In the genomic region with DNA sequence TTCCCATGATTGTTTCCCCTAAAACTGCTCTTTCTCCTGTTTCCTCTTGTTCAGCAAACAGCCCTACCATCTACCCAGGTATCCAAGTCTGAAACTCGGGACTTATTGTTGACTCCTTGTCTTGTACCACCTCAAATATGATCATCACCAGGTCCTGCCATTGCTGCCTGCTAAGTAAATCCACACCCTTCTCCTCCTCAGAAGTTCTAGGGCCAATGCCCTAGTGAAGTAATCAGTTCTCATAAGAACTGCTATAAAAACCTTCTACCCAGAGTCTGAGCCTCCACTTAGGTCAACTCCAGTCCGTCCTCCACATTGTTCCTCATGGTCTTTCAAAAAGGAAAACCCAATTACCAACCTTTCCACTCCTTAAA, we compare ENCODE assay signal across 12 cellular contexts.
DNase-seq lines count a peak whose midpoint lies in the region; ATAC-seq, FAIRE-seq and TF ChIP-seq lines count a peak whose summit lies in the region.
"Had no signal": no experiment of that assay in that cellular context is flagged by ENCODE, and none has a peak within 500 bp of the region (broad histone marks: within the 10 kb centered on the region; RNA-seq: fewer than 3 reads in every experiment).

No MANE protein-coding gene starts in this region.

- no peak for TF ChIP-seq EP300 in GM12878 (IDR thresholded peaks at IDR 0.05; ENCODE audit: borderline replicate concordance in 1 of 2, control insufficient read depth in 1 of 2, low read depth in 2 of 2, low read length in 2 of 2)

- intact Hi-C loops in CD14-positive monocyte (cut with micrococcal nuclease): no loop called here
- intact Hi-C loops in GM12878 (cut with micrococcal nuclease; ENCODE audit: unreplicated experiment): no loop called here

- H3K9me3 Mint-ChIP-seq in CD14-positive monocyte: peaks cover 0 to 5% (median 0%) of the 10 kb centered on the region in 7 donors
- H3K9me3 Mint-ChIP-seq in natural killer cell treated with Interleukin-12 subunit alpha and Interleukin-12 subunit beta and Interleukin-15 and Interleukin-18, amount 100 ng/mL, for 72 hours: no peaks in the 10 kb centered on the region

- RAD21 ChIA-PET in GM12878 (lab: Charles Lee; ENCODE audit: unreplicated experiment): interaction anchor here (1.1 to 1.6 kb wide), 2 partner anchors 13 to 27 kb away, joined by 3 to 4 read pairs; no protein-coding TSS in a partner anchor

- SMC1A ChIA-PET in GM12878 (lab: Charles Lee; ENCODE audit: uncharacterized antibody, unreplicated experiment): interaction anchor here (2.0 to 10.0 kb wide), 3 partner anchors 11 to 26 kb away, joined by 12 to 59 read pairs (median 20); no protein-coding TSS in a partner anchor

- no peak for TF ChIP-seq CTCF in CD14-positive monocyte (IDR thresholded peaks at IDR 0.05)
- TF ChIP-seq CTCF in GM12878 (IDR thresholded peaks at IDR 0.05 in 2 of 3, conservative IDR thresholded peaks at IDR 0.05 in 1 of 3; ENCODE audit: control insufficient read depth in 2 of 3, extremely low read depth in 1 of 3, insufficient read depth in 1 of 3, low read depth in 3 of 3, low read length in 3 of 3): no peak
- no peak for TF ChIP-seq CTCF in smooth muscle cell (IDR thresholded peaks at IDR 0.05; ENCODE audit: borderline replicate concordance, insufficient read depth, poor library complexity, severe bottlenecking)

- TF ChIP-seq RAD21 in GM12878 (IDR thresholded peaks at IDR 0.05; ENCODE audit: insufficient read depth, low read depth, low read length): no peak

- in situ Hi-C loops in GM12878 (cut with MboI): no loop called here

- no peak overlapping the region for H3K4me3 ChIP-seq in GM12878
- H3K4me3 ChIP-seq in smooth muscle cell: no peak overlapping the region

- peak overlapping the region; percentile 58 for H3K4me2 ChIP-seq in GM12878 (ENCODE audit: control insufficient read depth, insufficient read depth)
- no peak overlapping the region for H3K4me2 ChIP-seq in smooth muscle cell

- H4K20me1 ChIP-seq in GM12878 (ENCODE audit: control insufficient read depth, insufficient read depth): no peaks in the 10 kb centered on the region
- no peaks in the 10 kb centered on the region for H4K20me1 ChIP-seq in smooth muscle cell (ENCODE audit: low read depth)

- H2AFZ ChIP-seq in GM12878 (ENCODE audit: control insufficient read depth, low read depth, low read length): peak overlapping the region; percentile 86
- H2AFZ ChIP-seq in smooth muscle cell (ENCODE audit: low read depth): no peak overlapping the region

- 70% methylated on average over 2 of the region's 2 CpGs for WGBS in GM12878 (ENCODE audit: insufficient coverage, insufficient replicate concordance, low lambda C conversion rate, missing lambda C conversion rate)
- WGBS in smooth muscle cell (ENCODE audit: low lambda C conversion rate): 93% methylated on average over 2 of the region's 2 CpGs

- BruUV-seq in GM12878 (replicated peaks; lab: Mats Ljungman, UMichigan): no TSS peak

- CTCF ChIA-PET in GM12878 (lab: Yijun Ruan, JAX): interaction anchor here (0.6 to 1.9 kb wide), 4 partner anchors 14 to 502 kb away, joined by 3 to 6 read pairs (median 4); no protein-coding TSS in a partner anchor

- POLR2A ChIA-PET in GM12878 (lab: Charles Lee): interaction anchor here (1.2 kb wide), 1 partner anchor 11 kb away, joined by 4 read pairs; no protein-coding TSS in a partner anchor

- H3K4me1 ChIP-seq in GM12878 (ENCODE audit: control insufficient read depth, insufficient read depth, low read length) (peaks cover 8% of the 10 kb centered on the region; the same call in 1 of the 2 replicates), smooth muscle cell (ENCODE audit: low read depth) (no peaks in the 10 kb centered on the region)

- H3K4me3 Mint-ChIP-seq in CD14-positive monocyte: peak overlapping the region; percentile 81 to 95
- H3K4me3 Mint-ChIP-seq in natural killer cell treated with Interleukin-12 subunit alpha and Interleukin-12 subunit beta and Interleukin-15 and Interleukin-18, amount 100 ng/mL, for 72 hours: peak overlapping the region; percentile 55

- FAIRE-seq in GM12878 (lab: Jason Lieb, UNC): no peak
- FAIRE-seq: H1 had no signal

- ATAC-seq in GM19463 (IDR thresholded peaks at IDR 0.05; ENCODE audit: unreplicated experiment) (peak; percentile 4), GM12878 (peak; percentile 27; the same call in 1 of the 3 replicates), GM21529 (IDR thresholded peaks at IDR 0.05; ENCODE audit: unreplicated experiment) (no peak)
- no peak for ATAC-seq in natural killer cell treated with Interleukin-12 subunit alpha and Interleukin-12 subunit beta and Interleukin-15 and Interleukin-18, amount 100 ng/mL, for 72 hours
- ATAC-seq: PC-3 had no signal

- no peaks in the 10 kb centered on the region for H3K27me3 ChIP-seq in GM12878 (replicated peaks in 1 of 2; ENCODE audit: control insufficient read depth in 2 of 2, insufficient read depth in 2 of 2, low read length in 1 of 2)
- H3K27me3 ChIP-seq in smooth muscle cell (ENCODE audit: low read depth): no peaks in the 10 kb centered on the region
- H3K27me3 ChIP-seq: tibial nerve had no signal

- no peak for TF ChIP-seq POLR2A in GM12878 (IDR thresholded peaks at IDR 0.05; ENCODE audit: low read depth, low read length)

- peaks cover 0 to 3% (median 0%) of the 10 kb centered on the region in 3 donors for H3K27me3 Mint-ChIP-seq in CD14-positive monocyte (ENCODE audit: low read depth in 3 of 3)
- peaks cover 0 to 6% of the 10 kb centered on the region in 2 donors for H3K27me3 Mint-ChIP-seq in natural killer cell treated with Interleukin-12 subunit alpha and Interleukin-12 subunit beta and Interleukin-15 and Interleukin-18, amount 100 ng/mL, for 72 hours

- no peak for DNase-seq in CD14-positive monocyte (ENCODE audit: low spot score)
- DNase-seq in GM12878 (ENCODE audit: low read depth, low spot score): no peak
- no peak for DNase-seq in natural killer cell treated with Interleukin-12 subunit alpha and Interleukin-12 subunit beta and Interleukin-15 and Interleukin-18, amount 100 ng/mL, for 72 hours (ENCODE audit: low spot score)
- no peak for DNase-seq in smooth muscle cell (lab: John Stamatoyannopoulos, UW; ENCODE audit: unreplicated experiment)
- no peak for DNase-seq in D341Med (ENCODE audit: low spot score)
- no peak for DNase-seq in MV-4-11 (lab: John Stamatoyannopoulos, UW)
- DNase-seq: NCI-H1417 treated with DMSO at 0.1 percent for 48 hours, PC-3 had no signal

- H3K9me3 ChIP-seq in GM12878 (replicated peaks; ENCODE audit: control insufficient read depth, insufficient read depth, low read length) (0 out of 3 replicates have a peak, but pooled peaks cover 2% of the 10 kb centered on the region), smooth muscle cell (replicated peaks; ENCODE audit: low read depth) (no peaks in the 10 kb centered on the region)
- H3K9me3 ChIP-seq: tibial nerve had no signal

- H3K4me1 Mint-ChIP-seq in CD14-positive monocyte: peaks cover 39% of the 10 kb centered on the region
- H3K4me1 Mint-ChIP-seq in natural killer cell treated with Interleukin-12 subunit alpha and Interleukin-12 subunit beta and Interleukin-15 and Interleukin-18, amount 100 ng/mL, for 72 hours (ENCODE audit: low read depth in 2 of 2): peaks cover 10 to 12% of the 10 kb centered on the region in 2 donors

- H3K9ac ChIP-seq in GM12878 (ENCODE audit: control insufficient read depth, insufficient read depth, low read length): no peak overlapping the region
- no peak overlapping the region for H3K9ac ChIP-seq in smooth muscle cell (ENCODE audit: low read depth)

- H3F3A ChIP-seq in smooth muscle cell (ENCODE audit: low read depth): no peaks in the 10 kb centered on the region

- H3K79me2 ChIP-seq in GM12878 (ENCODE audit: control insufficient read depth, insufficient read depth, low read length) (no peaks in the 10 kb centered on the region), smooth muscle cell (ENCODE audit: low read depth) (no peaks in the 10 kb centered on the region)

- no peaks in the 10 kb centered on the region for H3K36me3 Mint-ChIP-seq in CD14-positive monocyte
- no peaks in the 10 kb centered on the region for H3K36me3 Mint-ChIP-seq in natural killer cell treated with Interleukin-12 subunit alpha and Interleukin-12 subunit beta and Interleukin-15 and Interleukin-18, amount 100 ng/mL, for 72 hours

- H3K27ac ChIP-seq in GM12878 (ENCODE audit: control insufficient read depth, insufficient read depth): peak overlapping the region; percentile 62
- H3K27ac ChIP-seq in smooth muscle cell (ENCODE audit: low read depth): no peak overlapping the region

- H3K36me3 ChIP-seq in GM12878 (ENCODE audit: control insufficient read depth in 2 of 2, insufficient read depth in 2 of 2, low read length in 1 of 2): no peaks in the 10 kb centered on the region
- no peaks in the 10 kb centered on the region for H3K36me3 ChIP-seq in smooth muscle cell (ENCODE audit: low read depth)
- H3K36me3 ChIP-seq: tibial nerve had no signal

- peak overlapping the region in 4 of 7 donors; percentile 29 to 91 (median 64) for H3K27ac Mint-ChIP-seq in CD14-positive monocyte
- peak overlapping the region in 1 of 2 donors; percentile 6 for H3K27ac Mint-ChIP-seq in natural killer cell treated with Interleukin-12 subunit alpha and Interleukin-12 subunit beta and Interleukin-15 and Interleukin-18, amount 100 ng/mL, for 72 hours

TF ChIP-seq in GM12878, 131 proteins besides CTCF, POLR2A, EP300 and RAD21:
- TF ChIP-seq NFIC (IDR thresholded peaks at IDR 0.05; ENCODE audit: low read depth, low read length): no peak

Comparison
In these comparisons a context has a peak if more than half of its experiments do, and no peak if none do; other contexts are left out.
1. ATAC-seq: peak in GM19463 (single experiment) and GM12878 (single experiment); none in natural killer cell treated with Interleukin-12 subunit alpha and Interleukin-12 subunit beta and Interleukin-15 and Interleukin-18, amount 100 ng/mL, for 72 hours (0 of 2) and GM21529 (single experiment).